15 cellular contexts compared by ENCODE assay signal in genomic region chr17:46163929-46164594, GRCh38. TPM values are rescaled to one million over a fixed set of nuclear protein-coding genes. Genes with fewer than 3 reads are reported as not detected.
DNase-seq lines count a peak whose midpoint lies in the region; ATAC-seq, FAIRE-seq and TF ChIP-seq lines count a peak whose summit lies in the region.
"Had no signal": no experiment of that assay in that cellular context is flagged by ENCODE, and none has a peak within 500 bp of the region (broad histone marks: within the 10 kb centered on the region; RNA-seq: fewer than 3 reads in every experiment).

No MANE protein-coding gene starts in this region.

- peaks cover 12 to 64% (median 30%) of the 10 kb centered on the region in 10 experiments for H3K4me1 ChIP-seq in BLaER1 treated with 17β-estradiol and CSF1 and Interleukin-3, amounts not matched to agents 10 nM and 100 nM
- H3K4me1 ChIP-seq: BE2C had no signal

- 0 out of 22 replicates have a peak overlapping the region, but pooled peaks of 1 of the 11 experiments have one; percentile 16 for H3K27ac ChIP-seq in BLaER1 treated with 17β-estradiol and CSF1 and Interleukin-3, amounts not matched to agents 10 nM and 100 nM

- ATAC-seq in central memory CD8-positive, alpha-beta T cell (replicated peaks; ENCODE audit: extremely low read depth, poor library complexity, severe bottlenecking), result no peak
- ATAC-seq in HG03520 (IDR thresholded peaks at IDR 0.05; ENCODE audit: unreplicated experiment) (no peak), SK-N-SH treated with all-trans-retinoic acid at 6 μM for 48 hours (no peak)

- peaks cover 70% of the 10 kb centered on the region for H3K4me1 Mint-ChIP-seq in central memory CD8-positive, alpha-beta T cell
- H3K4me1 Mint-ChIP-seq in mesothelial cell of epicardium, result peaks cover 48% of the 10 kb centered on the region

- no peaks in the 10 kb centered on the region for H3K27me3 ChIP-seq in BLaER1 treated with 17β-estradiol and CSF1 and Interleukin-3, amounts not matched to agents 10 nM and 100 nM
- H3K27me3 ChIP-seq: BE2C had no signal

- H3K27ac Mint-ChIP-seq in central memory CD8-positive, alpha-beta T cell (ENCODE audit: low read depth), result peak overlapping the region; percentile 60
- H3K27ac Mint-ChIP-seq in mesothelial cell of epicardium, result peak overlapping the region; percentile 9

- H3K4me2 ChIP-seq in BLaER1 treated with 17β-estradiol and CSF1 and Interleukin-3, amounts not matched to agents 10 nM and 100 nM, result peak overlapping the region in 9 of 11 experiments; percentile 22 to 67 (median 55); a peak in 15 of 22 replicates

- peaks cover 0 to 5% (median 0%) of the 10 kb centered on the region in 11 experiments; a peak in 2 of 22 replicates for H3K9me3 ChIP-seq in BLaER1 treated with 17β-estradiol and CSF1 and Interleukin-3, amounts not matched to agents 10 nM and 100 nM (replicated peaks in 1 of 11)
- H3K9me3 ChIP-seq: BE2C had no signal

- no peak for TF ChIP-seq CTCF in mesothelial cell of epicardium (IDR thresholded peaks at IDR 0.05; ENCODE audit: unreplicated experiment)

- FAIRE-seq in H54 (lab: Jason Lieb, UNC), result peak; percentile 48
- FAIRE-seq: urothelium cell line had no signal

- no peak for TF ChIP-seq POLR2A in H54 (IDR thresholded peaks at IDR 0.05; ENCODE audit: low read depth, low read length)

- no peaks in the 10 kb centered on the region for H3K9me3 Mint-ChIP-seq in central memory CD8-positive, alpha-beta T cell
- peaks cover 3% of the 10 kb centered on the region for H3K9me3 Mint-ChIP-seq in mesothelial cell of epicardium

- DNase-seq in H54 (ENCODE audit: insufficient read length, low spot score) (no peak), mesothelial cell of epicardium (ENCODE audit: low spot score in 2 of 2, unreplicated experiment in 2 of 2) (no peak), NCI-H1694 (lab: John Stamatoyannopoulos, UW) (no peak), SK-N-DZ (ENCODE audit: low spot score) (no peak)
- DNase-seq in central memory CD8-positive, alpha-beta T cell (ENCODE audit: low spot score in 2 of 2), result no peak
- DNase-seq: BE2C; H7; mesendoderm; RPMI8226; stimulated activated CD4-positive, alpha-beta T cell treated with anti-CD3 and anti-CD28 coated beads, Interleukin-4, amount 100 ng/mL, for 1 hour; T-helper 1 cell had no signal

- H3K36me3 Mint-ChIP-seq in central memory CD8-positive, alpha-beta T cell (ENCODE audit: insufficient read depth), result peaks cover 26% of the 10 kb centered on the region
- peaks cover 12% of the 10 kb centered on the region for H3K36me3 Mint-ChIP-seq in mesothelial cell of epicardium

- H3K4me3 ChIP-seq in BLaER1 treated with 17β-estradiol and CSF1 and Interleukin-3, amounts not matched to agents 10 nM and 100 nM, result no peak overlapping the region

- peaks cover 90 to 100% (median 100%) of the 10 kb centered on the region in 11 experiments for H4K20me1 ChIP-seq in BLaER1 treated with 17β-estradiol and CSF1 and Interleukin-3, amounts not matched to agents 10 nM and 100 nM

- no peaks in the 10 kb centered on the region for H3K27me3 Mint-ChIP-seq in central memory CD8-positive, alpha-beta T cell
- H3K27me3 Mint-ChIP-seq in mesothelial cell of epicardium (ENCODE audit: low read depth), result no peaks in the 10 kb centered on the region

- peaks cover 31 to 94% (median 63%) of the 10 kb centered on the region in 11 experiments for H3K36me3 ChIP-seq in BLaER1 treated with 17β-estradiol and CSF1 and Interleukin-3, amounts not matched to agents 10 nM and 100 nM

- H3K4me3 Mint-ChIP-seq in central memory CD8-positive, alpha-beta T cell, result peak overlapping the region; percentile 3
- no peak overlapping the region for H3K4me3 Mint-ChIP-seq in mesothelial cell of epicardium

- 0 out of 22 replicates have a peak overlapping the region, but pooled peaks of 1 of the 11 experiments have one; percentile 0 for H3K9ac ChIP-seq in BLaER1 treated with 17β-estradiol and CSF1 and Interleukin-3, amounts not matched to agents 10 nM and 100 nM

TF ChIP-seq in SK-N-SH treated with all-trans-retinoic acid at 6 μM for 48 hours, 23 proteins besides CTCF, POLR2A, EP300 and RAD21 (continues in another document):
- TF ChIP-seq ZNF565 (CRISPR knock-in tag; conservative IDR thresholded peaks at IDR 0.05; ENCODE audit: low read depth), result no peak
- TF ChIP-seq TCF4 (CRISPR knock-in tag; IDR thresholded peaks at IDR 0.05; ENCODE audit: borderline replicate concordance), result no peak
- no peak for TF ChIP-seq ZFP30 (CRISPR knock-in tag; IDR thresholded peaks at IDR 0.05)
- TF ChIP-seq BACH2 (CRISPR knock-in tag; IDR thresholded peaks at IDR 0.05; ENCODE audit: borderline replicate concordance), result no peak
- no peak for TF ChIP-seq PATZ1 (CRISPR knock-in tag; IDR thresholded peaks at IDR 0.05; ENCODE audit: borderline replicate concordance)
- TF ChIP-seq POU6F1 (CRISPR knock-in tag; IDR thresholded peaks at IDR 0.05; ENCODE audit: borderline replicate concordance, low read depth), result no peak
- no peak for TF ChIP-seq CSRNP3 (CRISPR knock-in tag; IDR thresholded peaks at IDR 0.05)
- TF ChIP-seq ZFP3 (CRISPR knock-in tag; IDR thresholded peaks at IDR 0.05), result no peak
- no peak for TF ChIP-seq OSR1 (CRISPR knock-in tag; IDR thresholded peaks at IDR 0.05)
- TF ChIP-seq TOX (CRISPR knock-in tag; IDR thresholded peaks at IDR 0.05; ENCODE audit: borderline replicate concordance), result no peak
- no peak for TF ChIP-seq ESRRG (CRISPR knock-in tag; IDR thresholded peaks at IDR 0.05)
- TF ChIP-seq ZNF8 (CRISPR knock-in tag; IDR thresholded peaks at IDR 0.05), result no peak
- no peak for TF ChIP-seq ISL1 (CRISPR knock-in tag; IDR thresholded peaks at IDR 0.05)
- no peak for TF ChIP-seq CSDC2 (CRISPR knock-in tag; IDR thresholded peaks at IDR 0.05)
- no peak for TF ChIP-seq SNAI2 (CRISPR knock-in tag; IDR thresholded peaks at IDR 0.05)

RNA-seq across cellular contexts. Expression of gene KANSL1, which starts 29.2 kb away (rescaled TPM):
- total RNA-seq in mesothelial cell of epicardium, result 185 to 189 TPM (median 189 TPM) in 3 replicates
- 24.1 and 37.8 TPM in 2 replicates for polyA plus RNA-seq in SK-N-DZ (2014; cell fraction: cytosol; rRNA removed)
- polyA plus RNA-seq in SK-N-DZ (2014; cell fraction: nucleus; rRNA removed), result 83.5 and 163 TPM in 2 replicates
